21 cellular contexts compared by ENCODE assay signal in genomic region chr5:135176991-135177390, GRCh38.
A peak's percentile ranks its signal among the peaks of the same experiment; 100 is the strongest.
DNase-seq lines count a peak whose midpoint lies in the region; ATAC-seq, FAIRE-seq and TF ChIP-seq lines count a peak whose summit lies in the region.
"Had no signal": no experiment of that assay in that cellular context is flagged by ENCODE, and none has a peak within 500 bp of the region (broad histone marks: within the 10 kb centered on the region; RNA-seq: fewer than 3 reads in every experiment).

No MANE protein-coding gene starts in this region.

- H3K27ac ChIP-seq in H1 (ENCODE audit: low read depth, low read length) (no peak overlapping the region), neuronal stem cell (replicated peaks; ENCODE audit: low read length) (no peak overlapping the region), uterus (no peak overlapping the region)
- H3K27ac ChIP-seq: BLaER1, GM23248, HL-60 had no signal

- peaks cover 37% of the 10 kb centered on the region for H3K27me3 Mint-ChIP-seq in stimulated activated naive CD8-positive, alpha-beta T cell treated with anti-CD3 and anti-CD28 coated beads, Interleukin-15, amount 100 ng/mL, for 72 hours

- H3K9ac ChIP-seq in H1 (replicated peaks in 1 of 4; ENCODE audit: extremely low read depth in 1 of 4, low read depth in 3 of 4, low read length in 3 of 4), result no peak overlapping the region
- H3K9ac ChIP-seq in neuronal stem cell (ENCODE audit: low read depth, low read length, poor library complexity), result no peak overlapping the region
- H3K9ac ChIP-seq: BLaER1, GM23248 had no signal

- no peak overlapping the region for H2AFZ ChIP-seq in H1 (ENCODE audit: low read length)
- H2AFZ ChIP-seq in neuronal stem cell (ENCODE audit: low read length), result no peak overlapping the region
- H2AFZ ChIP-seq: GM23248 had no signal

- H2AK5ac ChIP-seq in H1 (ENCODE audit: low read depth, low read length) (0 out of 2 replicates have a peak overlapping the region, but pooled peaks have one; percentile 13), neuronal stem cell (ENCODE audit: low read depth, low read length) (peak overlapping the region; percentile 54)

- H3K4ac ChIP-seq in H1 (replicated peaks; ENCODE audit: insufficient read length, low read depth, low read length) (no peak overlapping the region), neuronal stem cell (ENCODE audit: low read length) (no peak overlapping the region)

- no peak for TF ChIP-seq CTCF in H1 (IDR thresholded peaks at IDR 0.05; ENCODE audit: control extremely low read depth in 1 of 3, insufficient read depth in 1 of 3, low read depth in 1 of 3, low read length in 3 of 3)
- TF ChIP-seq CTCF in uterus (IDR thresholded peaks at IDR 0.05), result no peak

- intact Hi-C loops in uterus (cut with DNase I; ENCODE audit: low total_unique reads), result no loop called here

- TF ChIP-seq EP300 in H1 (IDR thresholded peaks at IDR 0.05; ENCODE audit: borderline replicate concordance in 1 of 2, low read depth in 2 of 2, low read length in 2 of 2), result no peak

- H4K8ac ChIP-seq in H1 (ENCODE audit: extremely low read depth, insufficient read depth, low read length) (no peak overlapping the region), neuronal stem cell (ENCODE audit: low read depth, low read length) (no peak overlapping the region)

- H2BK12ac ChIP-seq in H1 (ENCODE audit: low read depth, low read length) (no peak overlapping the region), neuronal stem cell (ENCODE audit: low read length) (peak overlapping the region; percentile 64)

- no peak overlapping the region for H3K23ac ChIP-seq in H1 (ENCODE audit: insufficient read length)
- peak overlapping the region; percentile 65 for H3K23ac ChIP-seq in neuronal stem cell (ENCODE audit: low read depth, low read length, poor library complexity)

- no peak overlapping the region for H4K91ac ChIP-seq in H1 (replicated peaks; ENCODE audit: insufficient read length, low read length)
- H4K91ac ChIP-seq in neuronal stem cell (ENCODE audit: low read depth, low read length, poor library complexity), result no peak overlapping the region

- H3K4me1 ChIP-seq in H1 (replicated peaks in 1 of 4; ENCODE audit: control insufficient read depth in 3 of 4, insufficient read depth in 4 of 4, low read length in 3 of 4) (no peaks in the 10 kb centered on the region; a peak in 1 of 7 replicates), neuronal stem cell (ENCODE audit: control insufficient read depth in 2 of 2, insufficient read depth in 1 of 2, low read depth in 1 of 2, low read length in 2 of 2) (peaks cover 0 to 3% of the 10 kb centered on the region in 2 donors), uterus (no peaks in the 10 kb centered on the region)
- H3K4me1 ChIP-seq: BLaER1 had no signal

- peak overlapping the region in 1 of 2 donors; percentile 45 for H3K27ac Mint-ChIP-seq in stimulated activated naive CD8-positive, alpha-beta T cell treated with anti-CD3 and anti-CD28 coated beads, Interleukin-15, amount 100 ng/mL, for 72 hours
- H3K27ac Mint-ChIP-seq: CD4-positive, alpha-beta memory T cell; HFFc6 had no signal

- H3K4me3 Mint-ChIP-seq in stimulated activated naive CD8-positive, alpha-beta T cell treated with anti-CD3 and anti-CD28 coated beads, Interleukin-15, amount 100 ng/mL, for 72 hours, result no peak overlapping the region
- H3K4me3 Mint-ChIP-seq: CD4-positive, alpha-beta memory T cell; HFFc6 had no signal

- H3K4me2 ChIP-seq in H1 (ENCODE audit: insufficient read depth in 1 of 2, low read depth in 2 of 2, low read length in 2 of 2), result no peak overlapping the region
- H3K4me2 ChIP-seq in neuronal stem cell (ENCODE audit: insufficient read depth, low read length, poor library complexity, severe bottlenecking), result no peak overlapping the region
- H3K4me2 ChIP-seq: BLaER1 had no signal

- ATAC-seq in stimulated activated naive CD8-positive, alpha-beta T cell treated with anti-CD3 and anti-CD28 coated beads, Interleukin-15, amount 100 ng/mL, for 72 hours, result peak; percentile 28
- no peak for ATAC-seq in stimulated activated naive CD8-positive, alpha-beta T cell treated with anti-CD3 and anti-CD28 coated beads, Interleukin-15, Interleukin-2, amounts not matched to agents 100 U/mL and 50 U/mL, for 24 hours

- H2BK5ac ChIP-seq in H1 (ENCODE audit: low read depth, low read length), result no peak overlapping the region
- no peak overlapping the region for H2BK5ac ChIP-seq in neuronal stem cell (ENCODE audit: low read length)

- H2BK20ac ChIP-seq in H1 (ENCODE audit: low read length), result no peak overlapping the region

- H3K14ac ChIP-seq in H1 (ENCODE audit: insufficient read length) (no peak overlapping the region), neuronal stem cell (ENCODE audit: low read length) (peak overlapping the region; percentile 3)

- no peaks in the 10 kb centered on the region for H3K9me3 Mint-ChIP-seq in stimulated activated naive CD8-positive, alpha-beta T cell treated with anti-CD3 and anti-CD28 coated beads, Interleukin-15, amount 100 ng/mL, for 72 hours
- H3K9me3 Mint-ChIP-seq: CD14-positive monocyte, HFFc6 had no signal

- CTCF ChIA-PET in H1 (lab: Charles Lee; ENCODE audit: partially characterized antibody), result interaction anchor here (0.7 to 1.8 kb wide), 4 partner anchors 8 to 56 kb away, joined by 3 to 5 read pairs (median 3); no protein-coding TSS in a partner anchor

- 92% methylated on average over 7 of the region's 7 CpGs; no CpG with 5 or more reads in 1 of the 2 experiments for WGBS in H1 (ENCODE audit: extremely low coverage in 1 of 2, insufficient coverage in 1 of 2, insufficient read length in 1 of 2, insufficient replicate concordance in 2 of 2, low coverage in 1 of 2, low lambda C conversion rate in 2 of 2, missing lambda C conversion rate in 1 of 2), 2 experiments
- no CpG with 5 or more reads among the region's 7 CpGs for WGBS in neuronal stem cell (ENCODE audit: extremely low coverage in 2 of 2, insufficient read length in 2 of 2, insufficient replicate concordance in 1 of 2), 2 donors

- H3K9me3 ChIP-seq in H1 (ENCODE audit: insufficient read depth in 2 of 2, low read depth in 1 of 2, low read length in 1 of 2) (no peaks in the 10 kb centered on the region), neuronal stem cell (replicated peaks in 1 of 2; ENCODE audit: control insufficient read depth in 2 of 2, insufficient read depth in 1 of 2, low read depth in 1 of 2, low read length in 2 of 2) (no peaks in the 10 kb centered on the region), uterus (no peaks in the 10 kb centered on the region)
- H3K9me3 ChIP-seq: BLaER1 had no signal

- H4K5ac ChIP-seq in H1 (ENCODE audit: insufficient read length, low read depth, low read length), result no peak overlapping the region

- no peak overlapping the region for H3K56ac ChIP-seq in H1 (replicated peaks; ENCODE audit: insufficient read length, low read depth, low read length)

- POLR2A ChIA-PET in H1 (lab: Charles Lee; ENCODE audit: partially characterized antibody), result no interaction called here

- H3K23me2 ChIP-seq in H1 (ENCODE audit: low read depth, low read length), result no peaks in the 10 kb centered on the region

- H3K18ac ChIP-seq in H1 (ENCODE audit: extremely low read depth, low read length), result no peak overlapping the region
- no peak overlapping the region for H3K18ac ChIP-seq in neuronal stem cell (ENCODE audit: low read length)

- no peak for TF ChIP-seq RAD21 in H1 (IDR thresholded peaks at IDR 0.05 in 1 of 2, conservative IDR thresholded peaks at IDR 0.05 in 1 of 2; ENCODE audit: low read depth in 2 of 2, low read length in 2 of 2)

- H2BK15ac ChIP-seq in H1 (ENCODE audit: low read length) (no peak overlapping the region), neuronal stem cell (ENCODE audit: low read length) (peak overlapping the region; percentile 20)

- H3K79me1 ChIP-seq in H1 (ENCODE audit: low read depth, low read length) (no peaks in the 10 kb centered on the region), neuronal stem cell (ENCODE audit: low read depth, low read length) (no peaks in the 10 kb centered on the region)

- H3K27me3 ChIP-seq in H1 (replicated peaks in 1 of 4; ENCODE audit: control insufficient read depth in 3 of 4, extremely low read depth in 1 of 4, insufficient read depth in 3 of 4, low read length in 3 of 4), result no peaks in the 10 kb centered on the region; a peak in 2 of 7 replicates
- peaks cover 0 to 6% (median 0%) of the 10 kb centered on the region in 3 experiments for H3K27me3 ChIP-seq in neuronal stem cell (ENCODE audit: control insufficient read depth in 3 of 3, insufficient read depth in 3 of 3, low read depth in 1 of 3, low read length in 3 of 3)
- no peaks in the 10 kb centered on the region for H3K27me3 ChIP-seq in uterus
- H3K27me3 ChIP-seq: BLaER1 had no signal

- TF ChIP-seq POLR2A in H1 (IDR thresholded peaks at IDR 0.05; ENCODE audit: control extremely low read depth in 1 of 2, low read depth in 2 of 2, low read length in 2 of 2) (no peak), uterus (IDR thresholded peaks at IDR 0.05) (no peak)

- FAIRE-seq in H1 (lab: Jason Lieb, UNC), result no peak
- FAIRE-seq: G401.6, GM12891, GM19239, H54 had no signal

- no peaks in the 10 kb centered on the region for H3K79me2 ChIP-seq in H1 (ENCODE audit: control insufficient read depth in 1 of 2, insufficient read depth in 2 of 2, low read length in 2 of 2)

- H4K20me1 ChIP-seq in H1 (replicated peaks in 1 of 2; ENCODE audit: control insufficient read depth in 1 of 2, insufficient read depth in 2 of 2, low read length in 2 of 2), result no peaks in the 10 kb centered on the region
- H4K20me1 ChIP-seq: BLaER1 had no signal

- no peak for DNase-seq in stimulated activated naive CD8-positive, alpha-beta T cell treated with anti-CD3 and anti-CD28 coated beads, Interleukin-15, amount 100 ng/mL, for 72 hours
- DNase-seq in stimulated activated naive CD8-positive, alpha-beta T cell treated with anti-CD3 and anti-CD28 coated beads, Interleukin-15, Interleukin-2, amounts not matched to agents 100 U/mL and 50 U/mL, for 24 hours, result no peak
- DNase-seq in H1 (ENCODE audit: low read depth in 1 of 2, low spot score in 2 of 2), result no peak
- DNase-seq in neuronal stem cell (ENCODE audit: low spot score), result no peak
- no peak for DNase-seq in SKM-1 (lab: John Stamatoyannopoulos, UW; ENCODE audit: unreplicated experiment)
- DNase-seq in GM19240 (ENCODE audit: insufficient read length, low spot score), result no peak
- DNase-seq in uterus, result no peak
- DNase-seq: 8988T; Calu3; CD4-positive, alpha-beta memory T cell; DND-41; GM23248; HCEC 1CT; HFFc6 had no signal

- H3K4me1 Mint-ChIP-seq in stimulated activated naive CD8-positive, alpha-beta T cell treated with anti-CD3 and anti-CD28 coated beads, Interleukin-15, amount 100 ng/mL, for 72 hours, result no peaks in the 10 kb centered on the region
- H3K4me1 Mint-ChIP-seq: CD14-positive monocyte; CD4-positive, alpha-beta memory T cell had no signal

- H2BK120ac ChIP-seq in H1 (replicated peaks; ENCODE audit: low read depth, low read length) (no peak overlapping the region), neuronal stem cell (ENCODE audit: low read depth, low read length) (no peak overlapping the region)

- H3K36me3 ChIP-seq in H1 (ENCODE audit: control insufficient read depth in 2 of 4, insufficient read depth in 4 of 4, low read length in 3 of 4) (no peaks in the 10 kb centered on the region), neuronal stem cell (replicated peaks in 1 of 2; ENCODE audit: control insufficient read depth in 2 of 2, insufficient read depth in 2 of 2, low read length in 2 of 2) (no peaks in the 10 kb centered on the region), uterus (no peaks in the 10 kb centered on the region)
- H3K36me3 ChIP-seq: BLaER1 had no signal

- H3K4me3 ChIP-seq in H1 (ENCODE audit: extremely low read depth in 1 of 4, insufficient read depth in 2 of 4, low read depth in 3 of 4, low read length in 4 of 4) (no peak overlapping the region), neuronal stem cell (ENCODE audit: low read length in 2 of 2) (no peak overlapping the region), uterus (no peak overlapping the region)
- H3K4me3 ChIP-seq: BLaER1, GM23248 had no signal
